Comparison of ENCODE assay signal across 8 cellular contexts in genomic region chr2:14634885-14635871, GRCh38. TPM values are rescaled to one million over a fixed set of nuclear protein-coding genes. Genes with fewer than 3 reads are reported as not detected.
DNase-seq lines count a peak whose midpoint lies in the region; ATAC-seq and TF ChIP-seq lines count a peak whose summit lies in the region.
"Had no signal": no experiment of that assay in that cellular context is flagged by ENCODE, and none has a peak within 500 bp of the region (broad histone marks: within the 10 kb centered on the region; RNA-seq: fewer than 3 reads in every experiment).

No MANE protein-coding gene starts in this region.

- H3K4me1 Mint-ChIP-seq in GM23338: peaks cover 27% of the 10 kb centered on the region

- peak overlapping the region; percentile 97 for H3K4me2 ChIP-seq in GM23338

- TF ChIP-seq CTCF in GM23338 (conservative IDR thresholded peaks at IDR 0.05; ENCODE audit: low read depth in 2 of 2): peak in 1 of 2 experiments; percentile 37; a peak in 2 of 4 replicates
- TF ChIP-seq CTCF in spleen (IDR thresholded peaks at IDR 0.05 in 8 of 11, conservative IDR thresholded peaks at IDR 0.05 in 3 of 11): no peak

- H3K9me2 ChIP-seq in GM23338 (ENCODE audit: insufficient read depth): no peaks in the 10 kb centered on the region

- H3K9me3 ChIP-seq in spleen: peaks cover 0 to 7% (median 0%) of the 10 kb centered on the region in 8 donors

- intact Hi-C loops in spleen (cut with DNase I; ENCODE audit: low total_unique reads): no loop called here

- H3K4me1 ChIP-seq in GM23338 (ENCODE audit: insufficient read depth) (peaks cover 14% of the 10 kb centered on the region), spleen (peaks cover 0 to 35% (median 19%) of the 10 kb centered on the region in 6 donors)

- no peaks in the 10 kb centered on the region for H3K9me3 Mint-ChIP-seq in GM23338
- H3K9me3 Mint-ChIP-seq: T-helper 1 cell treated with Interleukin-12 subunit alpha and Interleukin-12 subunit beta and Interleukin-4 antibody, amounts not matched to agents 30 μg/mL and 1 μg/mL, for 36 hours had no signal

- H3K27me3 ChIP-seq in GM23338 (ENCODE audit: insufficient read depth) (peaks cover 69% of the 10 kb centered on the region), spleen (replicated peaks in 1 of 7) (peaks cover 0 to 78% (median 45%) of the 10 kb centered on the region in 7 donors)

- 3 to 7% (median 5%) methylated on average over 57 to 68 of the region's 68 CpGs for WGBS in spleen, 5 donors

- DNase-seq in GM23338 (ENCODE audit: low spot score) (peak; percentile 81), NCI-H345 treated with DMSO at 0.1 percent for 48 hours (lab: John Stamatoyannopoulos, UW; ENCODE audit: unreplicated experiment) (peak; percentile 90), cerebellum (ENCODE audit: low spot score) (peak; percentile 26), kidney glomerular epithelial cell (lab: John Stamatoyannopoulos, UW) (peak; percentile 65), spleen (peak; percentile 73)
- no peak for DNase-seq in stimulated activated CD4-positive, alpha-beta T cell treated with anti-CD3 and anti-CD28 coated beads, Interleukin-1b, Interleukin-23, amount 100 ng/mL, for 48 hours
- no peak for DNase-seq in activated naive CD4-positive, alpha-beta T cell treated with Interleukin-2 at 50 U/mL for 16 hours

- peak overlapping the region; percentile 91 for H2AFZ ChIP-seq in GM23338

- peak; percentile 11 for ATAC-seq in GM23338

- H3K36me3 ChIP-seq in GM23338 (ENCODE audit: insufficient read depth) (no peaks in the 10 kb centered on the region), spleen (no peaks in the 10 kb centered on the region)

- H4K20me1 ChIP-seq in GM23338 (replicated peaks; ENCODE audit: insufficient read depth): no peaks in the 10 kb centered on the region

- no peak overlapping the region for H3K27ac Mint-ChIP-seq in GM23338
- H3K27ac Mint-ChIP-seq: T-helper 1 cell treated with Interleukin-12 subunit alpha and Interleukin-12 subunit beta and Interleukin-4 antibody, amounts not matched to agents 30 μg/mL and 1 μg/mL, for 36 hours had no signal

- peak overlapping the region; percentile 77 for H3K4me3 ChIP-seq in GM23338
- peak overlapping the region; percentile 6 to 59 (median 33) for H3K4me3 ChIP-seq in spleen

- peaks cover 48% of the 10 kb centered on the region for H3K27me3 Mint-ChIP-seq in GM23338 (ENCODE audit: insufficient read depth, low read depth, poor library complexity)

- no peaks in the 10 kb centered on the region for H3K79me2 ChIP-seq in GM23338 (replicated peaks; ENCODE audit: insufficient read depth)

- H3K27ac ChIP-seq in GM23338 (ENCODE audit: low read depth): no peak overlapping the region
- peak overlapping the region; percentile 35 to 66 (median 56) for H3K27ac ChIP-seq in spleen

- no peak for TF ChIP-seq POLR2A in spleen (IDR thresholded peaks at IDR 0.05)

- H3F3A ChIP-seq in GM23338 (replicated peaks; ENCODE audit: low read depth): no peaks in the 10 kb centered on the region

- H3K36me3 Mint-ChIP-seq in GM23338 (ENCODE audit: low read depth): no peaks in the 10 kb centered on the region; the same call in 2 of the 3 replicates

- peak overlapping the region; percentile 80 for H3K4me3 Mint-ChIP-seq in GM23338
- H3K4me3 Mint-ChIP-seq: T-helper 1 cell treated with Interleukin-12 subunit alpha and Interleukin-12 subunit beta and Interleukin-4 antibody, amounts not matched to agents 30 μg/mL and 1 μg/mL, for 36 hours had no signal

TF ChIP-seq in GM23338, 12 proteins besides CTCF, POLR2A, EP300 and RAD21:
- TF ChIP-seq EZH2phosphoT487 (IDR thresholded peaks at IDR 0.05; ENCODE audit: unreplicated experiment) (no peak), ETS1 (IDR thresholded peaks at IDR 0.05) (0 out of 2 replicates have a peak, but pooled peaks have one; percentile 18), EZH2 (IDR thresholded peaks at IDR 0.05; ENCODE audit: low read depth, unreplicated experiment) (peak; percentile 51)

RNA-seq across cellular contexts. Expression of gene LRATD1, which starts 2.7 kb away (rescaled TPM):
- 3.5 and 5.7 TPM in 2 replicates for total RNA-seq in GM23338 (2014; rRNA removed; shearing (Covaris generic))
- polyA plus RNA-seq in GM23338 (2016; fragmentation: Nextera tagmentation; extraction: Ambion mirVana) (1.8 and 2.7 TPM in 2 replicates), spleen (under 1 TPM; 0.22 to 0.65 (median 0.29) TPM)
- total RNA-seq in cerebellum (17.2 TPM), spleen (1 to 10 TPM in 1 of 7 donors, under 1 TPM in 6; 0.13 to 1.1 (median 0.34) TPM)

Comparison
In these comparisons a context has a peak if more than half of its experiments do, and no peak if none do; other contexts are left out.
1. DNase-seq: peak in GM23338 (single experiment), NCI-H345 treated with DMSO at 0.1 percent for 48 hours (single experiment), cerebellum (single experiment), kidney glomerular epithelial cell (single experiment) and spleen (single experiment); none in stimulated activated CD4-positive, alpha-beta T cell treated with anti-CD3 and anti-CD28 coated beads, Interleukin-1b, Interleukin-23, amount 100 ng/mL, for 48 hours (single experiment) and activated naive CD4-positive, alpha-beta T cell treated with Interleukin-2 at 50 U/mL for 16 hours (single experiment).